Comparison of ENCODE assay signal across 13 cellular contexts in the genomic region with DNA sequence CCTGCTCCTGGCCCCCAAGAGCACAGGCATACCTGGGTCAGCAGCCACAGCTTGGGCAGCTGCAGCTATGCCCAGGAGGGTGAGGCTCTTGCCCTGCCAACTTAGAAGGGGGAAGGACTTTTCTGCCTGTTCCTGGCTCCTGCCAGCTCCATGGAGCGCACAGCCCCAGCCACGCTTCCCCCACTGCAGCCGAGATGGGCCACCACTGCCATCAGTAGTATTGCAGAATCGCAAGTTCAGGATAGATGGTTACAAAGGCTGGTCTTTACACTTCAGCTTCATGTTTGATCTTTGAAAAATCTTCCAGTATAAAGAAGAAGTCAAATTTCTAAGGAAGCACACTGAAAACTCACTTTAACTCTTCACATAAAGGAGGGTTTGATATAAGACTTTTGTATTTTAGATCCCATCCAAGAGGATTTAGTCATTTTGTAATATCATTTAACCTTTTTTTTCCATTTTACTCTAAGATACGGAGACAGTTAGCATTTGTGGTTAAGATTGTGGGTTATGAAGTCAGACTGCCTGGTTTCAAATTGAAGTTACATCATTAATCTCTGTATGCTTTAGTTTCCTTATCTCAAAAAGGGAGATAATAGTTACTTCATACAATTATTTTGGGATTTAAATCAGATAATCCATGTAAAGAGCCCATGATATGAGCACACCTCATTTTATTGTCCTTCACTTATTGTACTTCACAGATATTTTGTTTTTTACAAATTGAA.
A peak's percentile ranks its signal among the peaks of the same experiment; 100 is the strongest.
DNase-seq lines count a peak whose midpoint lies in the region; ATAC-seq and TF ChIP-seq lines count a peak whose summit lies in the region.
"Had no signal": no experiment of that assay in that cellular context is flagged by ENCODE, and none has a peak within 500 bp of the region (broad histone marks: within the 10 kb centered on the region; RNA-seq: fewer than 3 reads in every experiment).

No MANE protein-coding gene starts in this region.

- H3K4me3 ChIP-seq in fibroblast of villous mesenchyme (ENCODE audit: low read depth, low read length) (no peak overlapping the region), psoas muscle (no peak overlapping the region), esophagus squamous epithelium (no peak overlapping the region)
- H3K4me3 ChIP-seq: thoracic aorta had no signal

- peak; percentile 66 for ATAC-seq in activated CD8-positive, alpha-beta T cell treated with anti-CD3 and anti-CD28 coated beads for 36 hours
- ATAC-seq in psoas muscle (no peak), GM21526 (IDR thresholded peaks at IDR 0.05; ENCODE audit: low FRiP score, unreplicated experiment) (no peak)
- ATAC-seq: left lobe of liver had no signal

- peaks cover 9% of the 10 kb centered on the region for H3K9me3 Mint-ChIP-seq in activated CD8-positive, alpha-beta T cell treated with anti-CD3 and anti-CD28 coated beads for 36 hours

- H3K9me3 ChIP-seq in psoas muscle (no peaks in the 10 kb centered on the region), esophagus squamous epithelium (no peaks in the 10 kb centered on the region)
- H3K9me3 ChIP-seq: thoracic aorta had no signal

- H3K27me3 Mint-ChIP-seq in activated CD8-positive, alpha-beta T cell treated with anti-CD3 and anti-CD28 coated beads for 36 hours = no peaks in the 10 kb centered on the region
- H3K27me3 Mint-ChIP-seq: naive B cell had no signal

- TF ChIP-seq CTCF in activated CD8-positive, alpha-beta T cell treated with anti-CD3 and anti-CD28 coated beads for 36 hours (IDR thresholded peaks at IDR 0.05) = no peak
- TF ChIP-seq CTCF in fibroblast of villous mesenchyme (IDR thresholded peaks at IDR 0.05; ENCODE audit: insufficient read depth, low read depth, low read length) (no peak), psoas muscle (IDR thresholded peaks at IDR 0.05) (no peak), esophagus squamous epithelium (IDR thresholded peaks at IDR 0.05) (no peak)

- no peaks in the 10 kb centered on the region for H3K4me1 ChIP-seq in psoas muscle
- peaks cover 0 to 4% (median 0%) of the 10 kb centered on the region in 3 donors for H3K4me1 ChIP-seq in esophagus squamous epithelium

- H3K27ac ChIP-seq in psoas muscle (no peak overlapping the region), esophagus squamous epithelium (no peak overlapping the region)
- H3K27ac ChIP-seq: brain microvascular endothelial cell, thoracic aorta had no signal

- DNase-seq in EH (ENCODE audit: low read depth) (peak; percentile 42), M059J (ENCODE audit: low read depth) (peak; percentile 64), fibroblast of villous mesenchyme (ENCODE audit: low read depth) (peak; percentile 38), psoas muscle (no peak), esophagus squamous epithelium (lab: John Stamatoyannopoulos, UW) (no peak)
- DNase-seq in activated CD8-positive, alpha-beta T cell treated with anti-CD3 and anti-CD28 coated beads for 36 hours = peak; percentile 24
- DNase-seq in central memory CD4-positive, alpha-beta T cell = no peak
- DNase-seq: brain microvascular endothelial cell, C1 segment of cervical spinal cord, naive B cell had no signal

- H3K36me3 Mint-ChIP-seq in activated CD8-positive, alpha-beta T cell treated with anti-CD3 and anti-CD28 coated beads for 36 hours (ENCODE audit: low read depth) = peaks cover 40% of the 10 kb centered on the region

- H3K36me3 ChIP-seq in psoas muscle (ENCODE audit: insufficient read depth in 1 of 2, low read depth in 1 of 2) (peaks cover 0 to 27% of the 10 kb centered on the region in 2 donors), esophagus squamous epithelium (peaks cover 0 to 15% (median 0%) of the 10 kb centered on the region in 3 donors)
- H3K36me3 ChIP-seq: brain microvascular endothelial cell, thoracic aorta had no signal

- H3K4me1 Mint-ChIP-seq in activated CD8-positive, alpha-beta T cell treated with anti-CD3 and anti-CD28 coated beads for 36 hours (ENCODE audit: low read depth) = peaks cover 27% of the 10 kb centered on the region
- H3K4me1 Mint-ChIP-seq: naive B cell had no signal

- no peaks in the 10 kb centered on the region for H3K27me3 ChIP-seq in psoas muscle (ENCODE audit: insufficient read depth in 3 of 3, low read length in 2 of 3)
- no peaks in the 10 kb centered on the region for H3K27me3 ChIP-seq in esophagus squamous epithelium
- H3K27me3 ChIP-seq: brain microvascular endothelial cell had no signal

- POLR2A ChIA-PET in activated CD8-positive, alpha-beta T cell treated with anti-CD3 and anti-CD28 coated beads for 36 hours (lab: Charles Lee) = interaction anchor here (0.8 to 1.4 kb wide), 4 partner anchors 21 to 353 kb away, joined by 3 to 4 read pairs (median 3); no protein-coding TSS in a partner anchor

- 91 to 97% (median 92%) methylated on average over 5 of the region's 5 CpGs for WGBS in psoas muscle, 3 donors
- WGBS in esophagus squamous epithelium, 2 donors = 81 to 94% methylated on average over 5 of the region's 5 CpGs

- intact Hi-C loops in activated CD8-positive, alpha-beta T cell treated with anti-CD3 and anti-CD28 coated beads for 36 hours (cut with micrococcal nuclease) = loop anchor here (10.0 kb wide), 1 partner anchor 121 kb away; a partner anchor contains a TSS
- intact Hi-C loops in psoas muscle (cut with DNase I) (no loop called here), esophagus squamous epithelium (cut with DNase I) (no loop called here)

- peak overlapping the region; percentile 9 for H3K4me3 Mint-ChIP-seq in activated CD8-positive, alpha-beta T cell treated with anti-CD3 and anti-CD28 coated beads for 36 hours

- no peak for TF ChIP-seq POLR2A in esophagus squamous epithelium (IDR thresholded peaks at IDR 0.05)

- CTCF ChIA-PET in activated CD8-positive, alpha-beta T cell treated with anti-CD3 and anti-CD28 coated beads for 36 hours (lab: Charles Lee) = interaction anchor here (1.0 to 2.0 kb wide), 2 partner anchors 9 to 22 kb away, joined by 3 to 4 read pairs; no protein-coding TSS in a partner anchor

- peak overlapping the region; percentile 83 for H3K27ac Mint-ChIP-seq in activated CD8-positive, alpha-beta T cell treated with anti-CD3 and anti-CD28 coated beads for 36 hours

Comparison
In these comparisons a context has a peak if more than half of its experiments do, and no peak if none do; other contexts are left out.
1. DNase-seq: peak in EH (single experiment), M059J (single experiment), activated CD8-positive, alpha-beta T cell treated with anti-CD3 and anti-CD28 coated beads for 36 hours (single experiment) and fibroblast of villous mesenchyme (single experiment); none in psoas muscle (0 of 2), central memory CD4-positive, alpha-beta T cell (single experiment) and esophagus squamous epithelium (single experiment).